ENCODE assay signal across 3 cellular contexts in the genomic region with DNA sequence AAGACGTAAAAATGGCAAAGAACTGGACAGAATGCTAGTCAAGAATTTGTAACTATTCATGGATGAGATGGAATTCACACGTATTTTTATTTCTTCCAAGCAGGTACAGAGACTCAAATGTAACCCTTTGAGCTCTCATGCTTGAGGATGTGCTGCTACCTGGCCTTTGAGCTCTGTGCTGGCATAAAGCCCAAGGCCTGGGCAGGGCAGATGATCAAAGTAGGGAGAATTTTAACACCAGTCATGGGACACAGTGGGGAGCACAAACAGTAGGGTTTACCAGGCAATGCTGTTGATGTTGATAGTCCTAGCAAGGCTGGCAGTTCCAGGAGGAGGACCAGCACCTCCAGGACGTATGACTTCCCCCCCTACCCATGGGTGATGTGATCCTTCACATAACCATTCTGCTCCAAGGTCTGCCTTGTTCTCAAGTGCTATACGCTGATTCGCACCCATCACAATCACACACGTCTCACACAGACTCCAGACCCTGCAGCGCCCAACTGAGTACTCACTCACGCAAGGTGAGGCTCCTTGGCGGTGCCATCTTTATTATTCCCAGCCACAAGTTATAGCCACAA.
TF ChIP-seq lines count a peak whose summit lies in the region.

No MANE protein-coding gene starts in this region.

TF ChIP-seq in HCT116, 20 proteins besides CTCF, POLR2A, EP300 and RAD21:
- TF ChIP-seq TCF7L2 (IDR thresholded peaks at IDR 0.05; ENCODE audit: borderline replicate concordance, extremely low read depth, insufficient read depth, insufficient read length) = peak; percentile 17
- TF ChIP-seq, protein P1, sequence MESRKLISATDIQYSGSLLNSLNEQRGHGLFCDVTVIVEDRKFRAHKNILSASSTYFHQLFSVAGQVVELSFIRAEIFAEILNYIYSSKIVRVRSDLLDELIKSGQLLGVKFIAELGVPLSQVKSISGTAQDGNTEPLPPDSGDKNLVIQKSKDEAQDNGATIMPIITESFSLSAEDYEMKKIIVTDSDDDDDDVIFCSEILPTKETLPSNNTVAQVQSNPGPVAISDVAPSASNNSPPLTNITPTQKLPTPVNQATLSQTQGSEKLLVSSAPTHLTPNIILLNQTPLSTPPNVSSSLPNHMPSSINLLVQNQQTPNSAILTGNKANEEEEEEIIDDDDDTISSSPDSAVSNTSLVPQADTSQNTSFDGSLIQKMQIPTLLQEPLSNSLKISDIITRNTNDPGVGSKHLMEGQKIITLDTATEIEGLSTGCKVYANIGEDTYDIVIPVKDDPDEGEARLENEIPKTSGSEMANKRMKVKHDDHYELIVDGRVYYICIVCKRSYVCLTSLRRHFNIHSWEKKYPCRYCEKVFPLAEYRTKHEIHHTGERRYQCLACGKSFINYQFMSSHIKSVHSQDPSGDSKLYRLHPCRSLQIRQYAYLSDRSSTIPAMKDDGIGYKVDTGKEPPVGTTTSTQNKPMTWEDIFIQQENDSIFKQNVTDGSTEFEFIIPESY (IDR thresholded peaks at IDR 0.05; ENCODE audit: extremely low read depth, insufficient replicate concordance, low read length) = no peak
- no peak for TF ChIP-seq EZH2 (IDR thresholded peaks at IDR 0.05)
- no peak for TF ChIP-seq CEBPB (IDR thresholded peaks at IDR 0.05; ENCODE audit: low read depth)
- TF ChIP-seq FOSL1 (IDR thresholded peaks at IDR 0.05; ENCODE audit: low read depth) = no peak
TF ChIP-seq in HCT116: peak in this region for 1.

TF ChIP-seq in K562, 482 proteins besides CTCF, POLR2A, EP300 and RAD21:
- 0 out of 2 replicates have a peak, but pooled peaks have one; percentile 18 for TF ChIP-seq SUPT5H (IDR thresholded peaks at IDR 0.05)
- TF ChIP-seq ZC3H11A (IDR thresholded peaks at IDR 0.05; ENCODE audit: low read depth, low read length) = no peak
- TF ChIP-seq BMI1 (IDR thresholded peaks at IDR 0.05; ENCODE audit: low read length) = no peak
- TF ChIP-seq POLR2B (IDR thresholded peaks at IDR 0.05; ENCODE audit: low read depth, partially characterized antibody) = peak; percentile 17
- TF ChIP-seq MCM3 (IDR thresholded peaks at IDR 0.05) = no peak
- TF ChIP-seq MBD2 (IDR thresholded peaks at IDR 0.05; ENCODE audit: borderline replicate concordance, low read depth) = no peak
- TF ChIP-seq NFIC (IDR thresholded peaks at IDR 0.05) = 0 out of 2 replicates have a peak, but pooled peaks have one; percentile 9
- TF ChIP-seq ELK3 (CRISPR knock-in tag; IDR thresholded peaks at IDR 0.05) = no peak
- no peak for TF ChIP-seq TOE1 (IDR thresholded peaks at IDR 0.05; ENCODE audit: borderline replicate concordance)
- 0 out of 2 replicates have a peak, but pooled peaks have one; percentile 34 for TF ChIP-seq TOE1 (CRISPR knock-in tag; IDR thresholded peaks at IDR 0.05; ENCODE audit: borderline replicate concordance, low read depth)
- TF ChIP-seq SNIP1 (IDR thresholded peaks at IDR 0.05; ENCODE audit: low read depth) = no peak
- no peak for TF ChIP-seq ETV1 (tag; conservative IDR thresholded peaks at IDR 0.05; ENCODE audit: low read depth)

TF ChIP-seq in HepG2, 621 proteins besides CTCF, POLR2A, EP300 and RAD21 (continues in another document):
- TF ChIP-seq SP4 (CRISPR knock-in tag; IDR thresholded peaks at IDR 0.05) = no peak
- peak; percentile 84 for TF ChIP-seq TFE3 (CRISPR knock-in tag; IDR thresholded peaks at IDR 0.05)
- TF ChIP-seq REST (IDR thresholded peaks at IDR 0.05; ENCODE audit: borderline replicate concordance in 1 of 2, low read depth in 1 of 2, low read length in 2 of 2) = no peak
- TF ChIP-seq MED1 (CRISPR knock-in tag; IDR thresholded peaks at IDR 0.05) = 0 out of 2 replicates have a peak, but pooled peaks have one; percentile 26
- peak; percentile 83 for TF ChIP-seq ZNF652 (CRISPR knock-in tag; IDR thresholded peaks at IDR 0.05; ENCODE audit: borderline replicate concordance, low read depth)
- peak; percentile 43; the same call in 1 of the 2 replicates for TF ChIP-seq TBX2 (CRISPR knock-in tag; IDR thresholded peaks at IDR 0.05; ENCODE audit: borderline replicate concordance)
- no peak for TF ChIP-seq ZNF407 (CRISPR knock-in tag; IDR thresholded peaks at IDR 0.05; ENCODE audit: not compliant biosample characterization)
- TF ChIP-seq PRDM10 (CRISPR knock-in tag; IDR thresholded peaks at IDR 0.05; ENCODE audit: low read depth) = 0 out of 2 replicates have a peak, but pooled peaks have one; percentile 43
- TF ChIP-seq, protein P2, sequence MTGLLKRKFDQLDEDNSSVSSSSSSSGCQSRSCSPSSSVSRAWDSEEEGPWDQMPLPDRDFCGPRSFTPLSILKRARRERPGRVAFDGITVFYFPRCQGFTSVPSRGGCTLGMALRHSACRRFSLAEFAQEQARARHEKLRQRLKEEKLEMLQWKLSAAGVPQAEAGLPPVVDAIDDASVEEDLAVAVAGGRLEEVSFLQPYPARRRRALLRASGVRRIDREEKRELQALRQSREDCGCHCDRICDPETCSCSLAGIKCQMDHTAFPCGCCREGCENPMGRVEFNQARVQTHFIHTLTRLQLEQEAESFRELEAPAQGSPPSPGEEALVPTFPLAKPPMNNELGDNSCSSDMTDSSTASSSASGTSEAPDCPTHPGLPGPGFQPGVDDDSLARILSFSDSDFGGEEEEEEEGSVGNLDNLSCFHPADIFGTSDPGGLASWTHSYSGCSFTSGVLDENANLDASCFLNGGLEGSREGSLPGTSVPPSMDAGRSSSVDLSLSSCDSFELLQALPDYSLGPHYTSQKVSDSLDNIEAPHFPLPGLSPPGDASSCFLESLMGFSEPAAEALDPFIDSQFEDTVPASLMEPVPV (CRISPR knock-in tag; IDR thresholded peaks at IDR 0.05) = no peak
- no peak for TF ChIP-seq PCBP2 (optimal IDR thresholded peaks at IDR 0.05; ENCODE audit: low read depth, low read length, poor library complexity, severe bottlenecking)
- TF ChIP-seq ZNF749 (CRISPR knock-in tag; IDR thresholded peaks at IDR 0.05; ENCODE audit: borderline replicate concordance) = no peak
- TF ChIP-seq PITX1 (CRISPR knock-in tag; IDR thresholded peaks at IDR 0.05) = no peak
- TF ChIP-seq POLR2G (IDR thresholded peaks at IDR 0.05; ENCODE audit: low read depth, low read length) = 0 out of 2 replicates have a peak, but pooled peaks have one; percentile 19
- TF ChIP-seq SOX13 (IDR thresholded peaks at IDR 0.05) = no peak
- TF ChIP-seq SOX13 (CRISPR knock-in tag; conservative IDR thresholded peaks at IDR 0.05 in 1 of 2, IDR thresholded peaks at IDR 0.05 in 1 of 2) = 0 out of 4 replicates have a peak, but pooled peaks of 1 of the 2 experiments have one; percentile 8
